Comparison of ENCODE assay signal across 2 cellular contexts in genomic region chr9:137487454-137488329, GRCh38.
TF ChIP-seq lines count a peak whose summit lies in the region.

No MANE protein-coding gene starts in this region.

TF ChIP-seq in HepG2, 621 proteins besides CTCF, POLR2A, EP300 and RAD21:
- TF ChIP-seq, protein P1, sequence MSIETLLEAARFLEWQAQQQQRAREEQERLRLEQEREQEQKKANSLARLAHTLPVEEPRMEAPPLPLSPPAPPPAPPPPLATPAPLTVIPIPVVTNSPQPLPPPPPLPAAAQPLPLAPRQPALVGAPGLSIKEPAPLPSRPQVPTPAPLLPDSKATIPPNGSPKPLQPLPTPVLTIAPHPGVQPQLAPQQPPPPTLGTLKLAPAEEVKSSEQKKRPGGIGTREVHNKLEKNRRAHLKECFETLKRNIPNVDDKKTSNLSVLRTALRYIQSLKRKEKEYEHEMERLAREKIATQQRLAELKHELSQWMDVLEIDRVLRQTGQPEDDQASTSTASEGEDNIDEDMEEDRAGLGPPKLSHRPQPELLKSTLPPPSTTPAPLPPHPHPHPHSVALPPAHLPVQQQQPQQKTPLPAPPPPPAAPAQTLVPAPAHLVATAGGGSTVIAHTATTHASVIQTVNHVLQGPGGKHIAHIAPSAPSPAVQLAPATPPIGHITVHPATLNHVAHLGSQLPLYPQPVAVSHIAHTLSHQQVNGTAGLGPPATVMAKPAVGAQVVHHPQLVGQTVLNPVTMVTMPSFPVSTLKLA (IDR thresholded peaks at IDR 0.05): no peak
- TF ChIP-seq, protein P2, sequence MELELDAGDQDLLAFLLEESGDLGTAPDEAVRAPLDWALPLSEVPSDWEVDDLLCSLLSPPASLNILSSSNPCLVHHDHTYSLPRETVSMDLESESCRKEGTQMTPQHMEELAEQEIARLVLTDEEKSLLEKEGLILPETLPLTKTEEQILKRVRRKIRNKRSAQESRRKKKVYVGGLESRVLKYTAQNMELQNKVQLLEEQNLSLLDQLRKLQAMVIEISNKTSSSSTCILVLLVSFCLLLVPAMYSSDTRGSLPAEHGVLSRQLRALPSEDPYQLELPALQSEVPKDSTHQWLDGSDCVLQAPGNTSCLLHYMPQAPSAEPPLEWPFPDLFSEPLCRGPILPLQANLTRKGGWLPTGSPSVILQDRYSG (CRISPR knock-in tag; IDR thresholded peaks at IDR 0.05): no peak
- TF ChIP-seq MAX (IDR thresholded peaks at IDR 0.05) (peak; percentile 35; the same call in 1 of the 2 replicates), ZFX (CRISPR knock-in tag; IDR thresholded peaks at IDR 0.05; ENCODE audit: low read depth) (0 out of 2 replicates have a peak, but pooled peaks have one; percentile 31), ZNF687 (CRISPR knock-in tag; IDR thresholded peaks at IDR 0.05) (peak; percentile 59), ZNF670 (CRISPR knock-in tag; IDR thresholded peaks at IDR 0.05; ENCODE audit: borderline replicate concordance) (no peak)
- TF ChIP-seq, protein P3, sequence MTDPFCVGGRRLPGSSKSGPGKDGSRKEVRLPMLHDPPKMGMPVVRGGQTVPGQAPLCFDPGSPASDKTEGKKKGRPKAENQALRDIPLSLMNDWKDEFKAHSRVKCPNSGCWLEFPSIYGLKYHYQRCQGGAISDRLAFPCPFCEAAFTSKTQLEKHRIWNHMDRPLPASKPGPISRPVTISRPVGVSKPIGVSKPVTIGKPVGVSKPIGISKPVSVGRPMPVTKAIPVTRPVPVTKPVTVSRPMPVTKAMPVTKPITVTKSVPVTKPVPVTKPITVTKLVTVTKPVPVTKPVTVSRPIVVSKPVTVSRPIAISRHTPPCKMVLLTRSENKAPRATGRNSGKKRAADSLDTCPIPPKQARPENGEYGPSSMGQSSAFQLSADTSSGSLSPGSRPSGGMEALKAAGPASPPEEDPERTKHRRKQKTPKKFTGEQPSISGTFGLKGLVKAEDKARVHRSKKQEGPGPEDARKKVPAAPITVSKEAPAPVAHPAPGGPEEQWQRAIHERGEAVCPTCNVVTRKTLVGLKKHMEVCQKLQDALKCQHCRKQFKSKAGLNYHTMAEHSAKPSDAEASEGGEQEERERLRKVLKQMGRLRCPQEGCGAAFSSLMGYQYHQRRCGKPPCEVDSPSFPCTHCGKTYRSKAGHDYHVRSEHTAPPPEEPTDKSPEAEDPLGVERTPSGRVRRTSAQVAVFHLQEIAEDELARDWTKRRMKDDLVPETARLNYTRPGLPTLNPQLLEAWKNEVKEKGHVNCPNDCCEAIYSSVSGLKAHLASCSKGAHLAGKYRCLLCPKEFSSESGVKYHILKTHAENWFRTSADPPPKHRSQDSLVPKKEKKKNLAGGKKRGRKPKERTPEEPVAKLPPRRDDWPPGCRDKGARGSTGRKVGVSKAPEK (CRISPR knock-in tag; IDR thresholded peaks at IDR 0.05; ENCODE audit: borderline replicate concordance): 0 out of 2 replicates have a peak, but pooled peaks have one; percentile 30

TF ChIP-seq in H1, 55 proteins besides CTCF, POLR2A, EP300 and RAD21:
- TF ChIP-seq SIN3A (conservative IDR thresholded peaks at IDR 0.05 in 1 of 2, IDR thresholded peaks at IDR 0.05 in 1 of 2; ENCODE audit: low read depth in 1 of 2, low read length in 2 of 2) (no peak), YY1 (IDR thresholded peaks at IDR 0.05; ENCODE audit: low read depth, low read length) (no peak), GTF2F1 (IDR thresholded peaks at IDR 0.05; ENCODE audit: borderline replicate concordance, low read depth, low read length) (no peak), SAP30 (IDR thresholded peaks at IDR 0.05; ENCODE audit: insufficient read depth, insufficient replicate concordance, low read length) (no peak), CREB1 (IDR thresholded peaks at IDR 0.05) (no peak), BACH1 (IDR thresholded peaks at IDR 0.05; ENCODE audit: low read length) (no peak), POU5F1 (IDR thresholded peaks at IDR 0.05; ENCODE audit: low read depth, low read length) (no peak)
